ENCODE assay signal across 8 cellular contexts in genomic region chr9:95004452-95005275, GRCh38.
DNase-seq lines count a peak whose midpoint lies in the region; ATAC-seq and TF ChIP-seq lines count a peak whose summit lies in the region.

No MANE protein-coding gene starts in this region.

- TF ChIP-seq CTCF in Panc1 (IDR thresholded peaks at IDR 0.05) (no peak), hepatocyte (IDR thresholded peaks at IDR 0.05; ENCODE audit: poor library complexity) (no peak)

- H3K4me2 ChIP-seq in hepatocyte (peak overlapping the region; percentile 79), skeletal muscle satellite cell (ENCODE audit: low read length) (peak overlapping the region; percentile 89)

- peak overlapping the region; percentile 71 for H3K4me3 ChIP-seq in Panc1 (ENCODE audit: low read depth in 2 of 2, low read length in 2 of 2)
- peak overlapping the region; percentile 76 for H3K4me3 ChIP-seq in hepatocyte
- H3K4me3 ChIP-seq in skeletal muscle satellite cell (ENCODE audit: low read length), result peak overlapping the region; percentile 88

- WGBS in hepatocyte (ENCODE audit: low lambda C conversion rate, missing lambda C conversion rate), result 2% methylated on average over 23 of the region's 130 CpGs

- H3K36me3 ChIP-seq in Panc1 (ENCODE audit: control insufficient read depth, insufficient read depth, low read length) (peaks cover 11% of the 10 kb centered on the region), hepatocyte (replicated peaks; ENCODE audit: insufficient read depth, low read depth) (no peaks in the 10 kb centered on the region), skeletal muscle satellite cell (ENCODE audit: insufficient read depth, low read length) (peaks cover 31% of the 10 kb centered on the region)

- CTCF ChIA-PET in Panc1 (lab: Charles Lee), result no interaction called here

- peak overlapping the region; percentile 36 for H2AFZ ChIP-seq in hepatocyte

- H3K4me1 ChIP-seq in Panc1 (ENCODE audit: control insufficient read depth, insufficient read depth, low read length) (peaks cover 19% of the 10 kb centered on the region), hepatocyte (ENCODE audit: insufficient read depth) (peaks cover 15% of the 10 kb centered on the region), skeletal muscle satellite cell (ENCODE audit: control insufficient read depth, insufficient read depth, low read length) (peaks cover 46% of the 10 kb centered on the region)

- H3K27ac ChIP-seq in Panc1 (ENCODE audit: low read length), result peak overlapping the region; percentile 92
- peak overlapping the region; percentile 84 for H3K27ac ChIP-seq in angular gyrus (ENCODE audit: low read depth, low read length)
- peak overlapping the region; percentile 98 for H3K27ac ChIP-seq in hepatocyte

- H3K9me3 ChIP-seq in Panc1 (ENCODE audit: control insufficient read depth, insufficient read depth, low read depth, low read length), result no peaks in the 10 kb centered on the region
- H3K9me3 ChIP-seq in hepatocyte (ENCODE audit: low read depth), result no peaks in the 10 kb centered on the region
- no peaks in the 10 kb centered on the region for H3K9me3 ChIP-seq in skeletal muscle satellite cell (replicated peaks; ENCODE audit: low read length)

- H3K27me3 ChIP-seq in Panc1 (ENCODE audit: control insufficient read depth, insufficient read depth, low read length), result no peaks in the 10 kb centered on the region
- H3K27me3 ChIP-seq in hepatocyte, result no peaks in the 10 kb centered on the region
- no peaks in the 10 kb centered on the region for H3K27me3 ChIP-seq in skeletal muscle satellite cell (ENCODE audit: control insufficient read depth, insufficient read depth, low read length)

- ATAC-seq in HG02870 (IDR thresholded peaks at IDR 0.05; ENCODE audit: unreplicated experiment) (peak; percentile 48), Panc1 (peak; percentile 87), GM21737 (IDR thresholded peaks at IDR 0.05; ENCODE audit: unreplicated experiment) (no peak)

- no TSS peak for BruUV-seq in Panc1 (replicated peaks; lab: Mats Ljungman, UMichigan)

- POLR2A ChIA-PET in Panc1 (lab: Charles Lee), result no interaction called here

- in situ Hi-C loops in Panc1 (cut with HindIII; ENCODE audit: low pct_unique_long_range_greater_than_20kb, low sequenced_read_pairs), result no loop called here

- DNase-seq in NCI-H2029 (lab: John Stamatoyannopoulos, UW) (peak; percentile 60), NCI-H2029 treated with DMSO at 0.1 percent for 48 hours (lab: John Stamatoyannopoulos, UW) (no peak), Panc1 (ENCODE audit: low read depth, low spot score) (no peak), hepatocyte (ENCODE audit: low spot score) (peak; percentile 87)

- H3K9ac ChIP-seq in skeletal muscle satellite cell (ENCODE audit: low read depth, low read length), result peak overlapping the region; percentile 99

- peaks cover 89% of the 10 kb centered on the region for H3K79me2 ChIP-seq in hepatocyte

- H3K9me2 ChIP-seq in hepatocyte (replicated peaks; ENCODE audit: insufficient read depth), result no peaks in the 10 kb centered on the region

- no peaks in the 10 kb centered on the region for H4K20me1 ChIP-seq in hepatocyte (ENCODE audit: insufficient read depth, poor library complexity, severe bottlenecking)

- intact Hi-C loops in Panc1 (cut with micrococcal nuclease; ENCODE audit: unreplicated experiment), result loop anchor here (5.0 kb wide), 2 partner anchors 222 to 322 kb away; no protein-coding TSS in a partner anchor

Comparison
In these comparisons a context has a peak if more than half of its experiments do, and no peak if none do; other contexts are left out.
1. DNase-seq: peak in NCI-H2029 (single experiment) and hepatocyte (single experiment); none in NCI-H2029 treated with DMSO at 0.1 percent for 48 hours (single experiment) and Panc1 (single experiment).
2. Peak in every context shown above with its lines, with median percentiles within 50 percentile points of each other: H3K27ac ChIP-seq and H3K4me3 ChIP-seq.